In genomic region chr5:113760486-113760885, GRCh38 we compare ENCODE assay signal across 18 cellular contexts.
"Had no signal": no experiment of that assay in that cellular context is flagged by ENCODE, and none has a peak within 500 bp of the region (broad histone marks: within the 10 kb centered on the region; RNA-seq: fewer than 3 reads in every experiment).

No MANE protein-coding gene starts in this region.

- ATAC-seq: gastrocnemius medialis, heart right ventricle, left lobe of liver, T-cell had no signal

- H3K27me3 ChIP-seq: colonic mucosa, gastrocnemius medialis, sigmoid colon, spleen had no signal

- H3K4me3 ChIP-seq: colonic mucosa, gastrocnemius medialis, heart right ventricle, lung, sigmoid colon, spleen had no signal

- DNase-seq: activated B cell treated with CpG ODN at 0.5 μM for 24 hours; activated CD4-positive, alpha-beta memory T cell treated with anti-CD3 and anti-CD28 coated beads for 36 hours; activated CD4-positive, alpha-beta T cell treated with anti-CD3 and anti-CD28 coated beads for 4 hours; activated naive CD8-positive, alpha-beta T cell treated with anti-CD3 and anti-CD28 coated beads for 36 hours; activated T-cell treated with anti-CD3 and anti-CD28 coated beads for 4 hours; amygdala; central memory CD4-positive, alpha-beta T cell; colonic mucosa; gastrocnemius medialis; heart right ventricle; midbrain; nucleus accumbens; sigmoid colon; spleen; stimulated activated naive CD4-positive, alpha-beta T cell; T-cell had no signal

- H3K36me3 ChIP-seq: colonic mucosa, gastrocnemius medialis, heart right ventricle, sigmoid colon, spleen had no signal

- H3K4me1 ChIP-seq: colonic mucosa, gastrocnemius medialis, heart right ventricle, spleen had no signal

- H3K27ac ChIP-seq: colonic mucosa, gastrocnemius medialis, heart right ventricle, sigmoid colon, spleen had no signal

- H3K9me3 ChIP-seq: colonic mucosa, gastrocnemius medialis, sigmoid colon had no signal
